ENCODE assay signal across 16 cellular contexts in genomic region chr13:31248361-31248760, GRCh38. TPM values are rescaled to one million over a fixed set of nuclear protein-coding genes. Genes with fewer than 3 reads are reported as not detected.
DNase-seq lines count a peak whose midpoint lies in the region; ATAC-seq and TF ChIP-seq lines count a peak whose summit lies in the region.
"Had no signal": no experiment of that assay in that cellular context is flagged by ENCODE, and none has a peak within 500 bp of the region (broad histone marks: within the 10 kb centered on the region; RNA-seq: fewer than 3 reads in every experiment).

No MANE protein-coding gene starts in this region.

- ATAC-seq in stimulated activated effector memory CD8-positive, alpha-beta T cell treated with anti-CD3 and anti-CD28 coated beads, Interleukin-12 subunit alpha, Interleukin-12 subunit beta, amount 100 ng/mL, for 72 hours, result no peak
- ATAC-seq in mucosa of descending colon, result no peak
- ATAC-seq: GM23338, HCT116 had no signal

- H3K9me3 Mint-ChIP-seq in mesothelial cell of epicardium, result peaks cover 21% of the 10 kb centered on the region
- peaks cover 12% of the 10 kb centered on the region for H3K9me3 Mint-ChIP-seq in stimulated activated effector memory CD8-positive, alpha-beta T cell treated with anti-CD3 and anti-CD28 coated beads, Interleukin-12 subunit alpha, Interleukin-12 subunit beta, amount 100 ng/mL, for 72 hours

- H3K4me1 Mint-ChIP-seq in mesothelial cell of epicardium, result peaks cover 55% of the 10 kb centered on the region
- no peaks in the 10 kb centered on the region for H3K4me1 Mint-ChIP-seq in stimulated activated effector memory CD8-positive, alpha-beta T cell treated with anti-CD3 and anti-CD28 coated beads, Interleukin-12 subunit alpha, Interleukin-12 subunit beta, amount 100 ng/mL, for 72 hours
- H3K4me1 Mint-ChIP-seq: GM23338, H9 had no signal

- H3K4me3 Mint-ChIP-seq in mesothelial cell of epicardium, result no peak overlapping the region
- no peak overlapping the region for H3K4me3 Mint-ChIP-seq in stimulated activated effector memory CD8-positive, alpha-beta T cell treated with anti-CD3 and anti-CD28 coated beads, Interleukin-12 subunit alpha, Interleukin-12 subunit beta, amount 100 ng/mL, for 72 hours
- H3K4me3 Mint-ChIP-seq: CD4-positive, alpha-beta memory T cell; GM23338; H9 had no signal

- peak overlapping the region; percentile 76 for H3K27ac ChIP-seq in caudate nucleus (ENCODE audit: low read depth, low read length)

- H3K36me3 Mint-ChIP-seq in mesothelial cell of epicardium, result peaks cover 26% of the 10 kb centered on the region
- H3K36me3 Mint-ChIP-seq in stimulated activated effector memory CD8-positive, alpha-beta T cell treated with anti-CD3 and anti-CD28 coated beads, Interleukin-12 subunit alpha, Interleukin-12 subunit beta, amount 100 ng/mL, for 72 hours, result peaks cover 7% of the 10 kb centered on the region

- H3K4me1 ChIP-seq in mucosa of descending colon (ENCODE audit: low read depth), result peaks cover 9% of the 10 kb centered on the region

- H3K27me3 Mint-ChIP-seq in mesothelial cell of epicardium (ENCODE audit: low read depth), result no peaks in the 10 kb centered on the region
- H3K27me3 Mint-ChIP-seq: CD4-positive, alpha-beta memory T cell had no signal

- H3K27ac Mint-ChIP-seq in mesothelial cell of epicardium, result peak overlapping the region; percentile 93
- peak overlapping the region; percentile 10 for H3K27ac Mint-ChIP-seq in stimulated activated effector memory CD8-positive, alpha-beta T cell treated with anti-CD3 and anti-CD28 coated beads, Interleukin-12 subunit alpha, Interleukin-12 subunit beta, amount 100 ng/mL, for 72 hours
- H3K27ac Mint-ChIP-seq: GM23338, H9 had no signal

- no peaks in the 10 kb centered on the region for H3K36me3 ChIP-seq in mucosa of descending colon (ENCODE audit: low read depth)

- no peaks in the 10 kb centered on the region for H3K9me3 ChIP-seq in mucosa of descending colon

- no peak overlapping the region for H3K4me3 ChIP-seq in mucosa of descending colon
- H3K4me3 ChIP-seq: GM23338 had no signal

- no peak for DNase-seq in caudate nucleus (lab: John Stamatoyannopoulos, UW)
- no peak for DNase-seq in mesothelial cell of epicardium (ENCODE audit: low spot score in 2 of 2, unreplicated experiment in 2 of 2)
- DNase-seq in stimulated activated effector memory CD8-positive, alpha-beta T cell treated with anti-CD3 and anti-CD28 coated beads, Interleukin-12 subunit alpha, Interleukin-12 subunit beta, amount 100 ng/mL, for 72 hours (ENCODE audit: low spot score in 2 of 2), result no peak
- no peak for DNase-seq in HuH-7 (ENCODE audit: low spot score)
- no peak for DNase-seq in stimulated activated CD4-positive, alpha-beta T cell treated with anti-CD3 and anti-CD28 coated beads, Interleukin-4, amount 100 ng/mL, for 4 hours
- no peak for DNase-seq in mucosa of descending colon
- DNase-seq: C1 segment of cervical spinal cord; Calu3; CD4-positive, alpha-beta memory T cell; COR-L47; DMS53; DMS79 treated with DMSO at 0.1 percent for 48 hours; GF-D8; H9 had no signal

- intact Hi-C loops in mucosa of descending colon (cut with DNase I, micrococcal nuclease), result no loop called here

- no peak for TF ChIP-seq CTCF in mesothelial cell of epicardium (IDR thresholded peaks at IDR 0.05; ENCODE audit: unreplicated experiment)
- no peak for TF ChIP-seq CTCF in mucosa of descending colon (IDR thresholded peaks at IDR 0.05)

RNA-seq across cellular contexts. Expression of gene B3GLCT, which starts 48.6 kb away (rescaled TPM):
- 26.0 to 28.8 TPM (median 27.2 TPM) in 3 replicates for total RNA-seq in mesothelial cell of epicardium
- total RNA-seq in mucosa of descending colon, result 1 to 10 TPM; 3.1 to 5.1 (median 4.0) TPM
